In the genomic region with DNA sequence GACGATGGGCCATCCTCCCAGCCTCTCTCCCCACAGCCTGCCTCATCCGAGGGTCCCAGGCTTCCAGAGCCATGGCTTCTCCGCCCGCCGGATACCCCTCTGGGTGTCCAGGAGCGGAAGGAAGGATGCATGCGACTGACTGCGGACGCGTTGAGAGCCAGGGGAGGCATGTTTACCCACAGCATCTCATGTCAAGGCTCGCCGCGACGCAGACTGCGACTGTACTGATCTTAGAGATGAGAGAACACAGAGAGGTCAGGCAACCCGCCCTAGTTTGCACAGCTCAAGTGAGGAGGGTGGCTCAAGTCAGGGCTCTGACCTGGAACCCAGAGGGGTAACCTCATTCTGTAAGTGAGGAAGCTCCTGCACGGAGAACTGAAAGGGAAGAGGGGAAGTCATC, we compare ENCODE assay signal across 13 cellular contexts. TPM values are rescaled to one million over a fixed set of nuclear protein-coding genes. Genes with fewer than 3 reads are reported as not detected.
DNase-seq lines count a peak whose midpoint lies in the region; ATAC-seq and TF ChIP-seq lines count a peak whose summit lies in the region.
"Had no signal": no experiment of that assay in that cellular context is flagged by ENCODE, and none has a peak within 500 bp of the region (broad histone marks: within the 10 kb centered on the region; RNA-seq: fewer than 3 reads in every experiment).

No MANE protein-coding gene starts in this region.

- peaks cover 10% of the 10 kb centered on the region for H3K23me2 ChIP-seq in H9 (ENCODE audit: insufficient read length, low read depth, low read length, poor library complexity, severe bottlenecking)

- H3K27me3 ChIP-seq in H9 (ENCODE audit: insufficient read depth, low read length), result no peaks in the 10 kb centered on the region
- peaks cover 0 to 2% (median 0%) of the 10 kb centered on the region in 45 donors for H3K27me3 ChIP-seq in dorsolateral prefrontal cortex

- H3K4me3 Mint-ChIP-seq in H9, result no peak overlapping the region
- H3K4me3 Mint-ChIP-seq: CD4-positive, alpha-beta T cell; HFFc6 had no signal

- H4K8ac ChIP-seq in H9 (replicated peaks; ENCODE audit: insufficient read length, low read depth, low read length), result no peak overlapping the region

- no peak overlapping the region for H4K5ac ChIP-seq in H9 (ENCODE audit: insufficient read length, low read depth, low read length)

- no peak overlapping the region for H2BK12ac ChIP-seq in H9 (ENCODE audit: insufficient read length, low read depth, low read length)

- peaks cover 7 to 29% (median 10%) of the 10 kb centered on the region in 3 experiments; a peak in 6 of 7 replicates for H3K36me3 Mint-ChIP-seq in H9 (ENCODE audit: insufficient read depth in 1 of 3, low read depth in 3 of 3)

- peak overlapping the region in 2 of 3 experiments; percentile 37 to 60; a peak in 2 of 7 replicates for H3K27ac Mint-ChIP-seq in H9
- H3K27ac Mint-ChIP-seq: CD4-positive, alpha-beta T cell; HFFc6 had no signal

- POLR2A ChIA-PET in OCI-LY7 (lab: Charles Lee), result no interaction called here

- H3K27me3 Mint-ChIP-seq in H9 (ENCODE audit: low read depth), result no peaks in the 10 kb centered on the region; the same call in 1 of the 2 replicates

- H2BK15ac ChIP-seq in H9 (ENCODE audit: low read depth, low read length), result no peak overlapping the region

- no peak overlapping the region for H3K4ac ChIP-seq in H9 (ENCODE audit: low read depth, low read length)

- H3T11ph ChIP-seq in H9 (ENCODE audit: low read length), result no peak overlapping the region

- H2AFZ ChIP-seq in H9 (ENCODE audit: low read length) (no peak overlapping the region), OCI-LY7 (ENCODE audit: low read length) (no peak overlapping the region)

- H2AK5ac ChIP-seq in H9 (ENCODE audit: insufficient read length, low read length), result no peak overlapping the region

- no peak overlapping the region for H3K56ac ChIP-seq in H9 (ENCODE audit: insufficient read length, low read depth, low read length)

- no peak overlapping the region for H4K91ac ChIP-seq in H9 (ENCODE audit: insufficient read length, low read depth, low read length)

- H3K23ac ChIP-seq in H9 (ENCODE audit: insufficient read length, low read depth, low read length), result no peak overlapping the region

- no peak for ATAC-seq in HG02571 (IDR thresholded peaks at IDR 0.05; ENCODE audit: unreplicated experiment)

- H2BK5ac ChIP-seq in H9 (ENCODE audit: insufficient read length, low read length), result no peak overlapping the region

- H3K36me3 ChIP-seq in OCI-LY7 (ENCODE audit: insufficient read depth, low read length), result no peaks in the 10 kb centered on the region

- peaks cover 7% of the 10 kb centered on the region for H3K79me1 ChIP-seq in H9 (ENCODE audit: insufficient read depth, low read depth, low read length, poor library complexity, severe bottlenecking)

- H3K79me2 ChIP-seq in H9 (ENCODE audit: insufficient read depth, low read length) (peaks cover 40% of the 10 kb centered on the region; the same call in 1 of the 2 replicates), OCI-LY7 (ENCODE audit: insufficient read depth, low read depth, low read length) (no peaks in the 10 kb centered on the region)

- intact Hi-C loops in OCI-LY7 (cut with micrococcal nuclease; ENCODE audit: unreplicated experiment), result loop anchor here (5.0 kb wide), 1 partner anchor 58 kb away; no protein-coding TSS in a partner anchor
- intact Hi-C loops in dorsolateral prefrontal cortex (cut with DNase I), result loop anchor here (5.0 to 10.0 kb wide), 4 partner anchors 43 to 288 kb away; no protein-coding TSS in a partner anchor
- intact Hi-C loops in head of caudate nucleus (cut with DNase I), result no loop called here

- no TSS peak for BruUV-seq in OCI-LY7 (replicated peaks; lab: Mats Ljungman, UMichigan)

- H3K4me1 ChIP-seq in H9 (ENCODE audit: insufficient read depth, low read length) (no peaks in the 10 kb centered on the region), OCI-LY7 (ENCODE audit: insufficient read depth, low read length, poor library complexity, severe bottlenecking) (peaks cover 46% of the 10 kb centered on the region)

- no peaks in the 10 kb centered on the region for H3K9me3 Mint-ChIP-seq in H9
- H3K9me3 Mint-ChIP-seq: CD4-positive, alpha-beta T cell; HFFc6 had no signal

- H3K9ac ChIP-seq in H9 (ENCODE audit: extremely low read depth, insufficient read length, low read length), result no peak overlapping the region

- H3K9me3 ChIP-seq in H9 (ENCODE audit: control insufficient read depth, low read depth, low read length) (no peaks in the 10 kb centered on the region), OCI-LY7 (ENCODE audit: low read length) (no peaks in the 10 kb centered on the region)

- H3K4me3 ChIP-seq in OCI-LY7 (ENCODE audit: low read depth, low read length, poor library complexity, severe bottlenecking), result no peak overlapping the region
- H3K4me3 ChIP-seq in dorsolateral prefrontal cortex, result peak overlapping the region in 51 of 59 donors; percentile 4 to 89 (median 43)

- TF ChIP-seq CTCF in H9 (conservative IDR thresholded peaks at IDR 0.05) (no peak), OCI-LY7 (conservative IDR thresholded peaks at IDR 0.05; ENCODE audit: low read length) (no peak), dorsolateral prefrontal cortex (IDR thresholded peaks at IDR 0.05 in 54 of 56, conservative IDR thresholded peaks at IDR 0.05 in 2 of 56; ENCODE audit: low read depth in 1 of 56, partially characterized antibody in 56 of 56) (no peak)

- H3K4me1 Mint-ChIP-seq in H9, result peaks cover 25 to 39% of the 10 kb centered on the region in 2 experiments

- H3K18ac ChIP-seq in H9 (ENCODE audit: insufficient read length, low read depth, low read length), result no peak overlapping the region

- H3K4me2 ChIP-seq in H9 (ENCODE audit: insufficient read depth, insufficient read length, low read length), result no peak overlapping the region
- peak overlapping the region; percentile 77; the same call in 1 of the 2 replicates for H3K4me2 ChIP-seq in OCI-LY7 (ENCODE audit: low read length)

- H4K20me1 ChIP-seq in H9 (ENCODE audit: control insufficient read depth, insufficient read depth, insufficient read length) (no peaks in the 10 kb centered on the region), OCI-LY7 (ENCODE audit: insufficient read depth, low read length) (no peaks in the 10 kb centered on the region; the same call in 1 of the 2 replicates)

- no peak overlapping the region for H2BK120ac ChIP-seq in H9 (ENCODE audit: low read depth, low read length, poor library complexity, severe bottlenecking)

- DNase-seq in H9 (no peak), OCI-LY7 (ENCODE audit: low spot score) (no peak), dorsolateral prefrontal cortex (peak in 1 of 10 donors; percentile 28), occipital lobe (lab: John Stamatoyannopoulos, UW) (peak; percentile 14), head of caudate nucleus (no peak), foreskin melanocyte (no peak)
- DNase-seq: CD4-positive, alpha-beta T cell; EL; HFFc6; Karpas-422; NCI-H187; NCI-H774 had no signal

- no CpG with 5 or more reads among the region's 17 CpGs for WGBS in H9 (ENCODE audit: extremely low coverage, insufficient read length, low lambda C conversion rate)

- H3K9me2 ChIP-seq in OCI-LY7 (ENCODE audit: insufficient read depth, low read length), result no peaks in the 10 kb centered on the region

- H3K14ac ChIP-seq in H9 (ENCODE audit: insufficient read depth, low read length), result no peak overlapping the region

- no peak overlapping the region for H2BK20ac ChIP-seq in H9 (ENCODE audit: low read depth, low read length, poor library complexity, severe bottlenecking)

- CTCF ChIA-PET in OCI-LY7 (lab: Charles Lee; ENCODE audit: unreplicated experiment), result no interaction called here

- H3K27ac ChIP-seq in H9 (ENCODE audit: insufficient read length, low read depth, low read length) (no peak overlapping the region), OCI-LY7 (ENCODE audit: low read depth, low read length, poor library complexity, severe bottlenecking) (no peak overlapping the region), dorsolateral prefrontal cortex (peak overlapping the region in 35 of 59 donors; percentile 6 to 86 (median 42))

RNA-seq across cellular contexts. Expression of a gene that starts 5.5 kb away (rescaled TPM):
- total RNA-seq in H9 (2021) (182 and 186 TPM in 2 replicates), OCI-LY7 (2022) (76.6 and 88.7 TPM in 2 replicates), dorsolateral prefrontal cortex (100 to 1,000 TPM; 163 to 282 (median 231) TPM), occipital lobe (188 TPM)
- total RNA-seq in OCI-LY7 (2014; rRNA removed; shearing (Covaris generic)), result 39.0 and 48.5 TPM in 2 replicates

Comparison
In these comparisons a context has a peak if more than half of its experiments do, and no peak if none do; other contexts are left out.
1. H3K27ac ChIP-seq: peak in dorsolateral prefrontal cortex (35 of 59); none in H9 (single experiment) and OCI-LY7 (single experiment).